Comparison of ENCODE assay signal across 8 cellular contexts in genomic region chr4:186297013-186297645, GRCh38. TPM values are rescaled to one million over a fixed set of nuclear protein-coding genes. Genes with fewer than 3 reads are reported as not detected.
DNase-seq lines count a peak whose midpoint lies in the region; ATAC-seq, FAIRE-seq and TF ChIP-seq lines count a peak whose summit lies in the region.

No MANE protein-coding gene starts in this region.

- TF ChIP-seq CTCF in AG04450 (IDR thresholded peaks at IDR 0.05; ENCODE audit: low read depth, low read length) (peak; percentile 75), GM12864 (IDR thresholded peaks at IDR 0.05; ENCODE audit: low read depth, low read length, missing control alignments) (peak; percentile 51), astrocyte (IDR thresholded peaks at IDR 0.05; ENCODE audit: insufficient read depth, low read depth, low read length) (peak; percentile 73), upper lobe of right lung (IDR thresholded peaks at IDR 0.05) (peak; percentile 68)

- no peak overlapping the region for H3K27ac Mint-ChIP-seq in astrocyte (ENCODE audit: unreplicated experiment)

- DNase-seq in AG04450 (ENCODE audit: low read depth, low spot score) (peak; percentile 42), GM12864 (ENCODE audit: low read depth) (peak; percentile 16), NCI-H128 (lab: John Stamatoyannopoulos, UW; ENCODE audit: unreplicated experiment) (peak; percentile 26), astrocyte (ENCODE audit: low read depth) (peak; percentile 24), iris pigment epithelial cell (ENCODE audit: low read depth) (peak; percentile 67), upper lobe of right lung (no peak), HuH-7.5 (ENCODE audit: low spot score) (no peak)
- no peak for DNase-seq in activated CD4-positive, alpha-beta T cell treated with anti-CD3 and anti-CD28 coated beads, Interleukin-2, amount 50 U/mL, for 1 hour

- H3K27me3 Mint-ChIP-seq in astrocyte (ENCODE audit: low read depth, unreplicated experiment) = peaks cover 7% of the 10 kb centered on the region

- peak; percentile 48 for ATAC-seq in upper lobe of right lung

- no peak overlapping the region for H2AFZ ChIP-seq in astrocyte (ENCODE audit: low read depth, low read length)

- H3K9me3 ChIP-seq in AG04450 (ENCODE audit: control insufficient read depth, insufficient read depth, low read length) (no peaks in the 10 kb centered on the region; the same call in 1 of the 2 replicates), astrocyte (ENCODE audit: insufficient read depth, low read depth, low read length) (no peaks in the 10 kb centered on the region), upper lobe of right lung (no peaks in the 10 kb centered on the region)

- no peaks in the 10 kb centered on the region for H3K36me3 Mint-ChIP-seq in astrocyte (ENCODE audit: low read depth, unreplicated experiment)

- H3K79me2 ChIP-seq in astrocyte (ENCODE audit: insufficient read depth, low read length) = no peaks in the 10 kb centered on the region

- intact Hi-C loops in upper lobe of right lung (cut with DNase I) = loop anchor here (10.0 kb wide), 1 partner anchor 288 kb away; no protein-coding TSS in a partner anchor

- H3K36me3 ChIP-seq in astrocyte (ENCODE audit: insufficient read depth, low read length) (no peaks in the 10 kb centered on the region), upper lobe of right lung (no peaks in the 10 kb centered on the region)

- H3K4me1 ChIP-seq in astrocyte (ENCODE audit: insufficient read depth, low read length) (no peaks in the 10 kb centered on the region), upper lobe of right lung (no peaks in the 10 kb centered on the region)

- no peak overlapping the region for H3K27ac ChIP-seq in AG04450 (ENCODE audit: low read depth, low read length)
- H3K27ac ChIP-seq in astrocyte (ENCODE audit: low read depth, low read length) = no peak overlapping the region
- no peak overlapping the region for H3K27ac ChIP-seq in upper lobe of right lung

- H4K20me1 ChIP-seq in astrocyte (ENCODE audit: insufficient read depth, low read length) = no peaks in the 10 kb centered on the region

- no peak overlapping the region for H3K4me3 ChIP-seq in AG04450 (ENCODE audit: low read depth, low read length)
- H3K4me3 ChIP-seq in GM12864 (ENCODE audit: low read depth, low read length) = no peak overlapping the region
- no peak overlapping the region for H3K4me3 ChIP-seq in astrocyte (ENCODE audit: insufficient read depth, low read depth, low read length)
- no peak overlapping the region for H3K4me3 ChIP-seq in upper lobe of right lung

- no peaks in the 10 kb centered on the region for H3K4me1 Mint-ChIP-seq in astrocyte (ENCODE audit: low read depth, unreplicated experiment)

- no peak overlapping the region for H3K9ac ChIP-seq in astrocyte (ENCODE audit: low read length)

- no peak overlapping the region for H3K4me2 ChIP-seq in astrocyte (ENCODE audit: low read length)

- POLR2A ChIA-PET in AG04450 (lab: Yijun Ruan, JAX) = no interaction called here

- no peak for FAIRE-seq in astrocyte (lab: Jason Lieb, UNC)

- peaks cover 2% of the 10 kb centered on the region for H3K9me3 Mint-ChIP-seq in astrocyte (ENCODE audit: unreplicated experiment)

- H3K27me3 ChIP-seq in AG04450 (ENCODE audit: control insufficient read depth, insufficient read depth, low read length) = peaks cover 7% of the 10 kb centered on the region
- H3K27me3 ChIP-seq in astrocyte (ENCODE audit: insufficient read depth, low read length) = peaks cover 6% of the 10 kb centered on the region
- peaks cover 12% of the 10 kb centered on the region for H3K27me3 ChIP-seq in upper lobe of right lung

- no peak overlapping the region for H3K4me3 Mint-ChIP-seq in astrocyte (ENCODE audit: unreplicated experiment)

- CTCF ChIA-PET in AG04450 (lab: Charles Lee) = interaction anchor here (0.6 to 6.2 kb wide), 12 partner anchors 9 to 526 kb away, joined by 3 to 63 read pairs (median 3); no protein-coding TSS in a partner anchor

RNA-seq across cellular contexts. Expression of gene F11, which starts 31.1 kb away (rescaled TPM):
- not detected in 2 replicates for polyA plus RNA-seq in AG04450 (2011; rRNA removed)
- not detected in 2 replicates for polyA minus RNA-seq in AG04450 (2011; rRNA and poly(A)+ RNA removed)
- total RNA-seq in astrocyte (not detected in 2 replicates), upper lobe of right lung (24.7 TPM)

Comparison
In these comparisons a context has a peak if more than half of its experiments do, and no peak if none do; other contexts are left out.
1. DNase-seq: peak in AG04450 (single experiment), GM12864 (single experiment), NCI-H128 (single experiment), astrocyte (single experiment) and iris pigment epithelial cell (single experiment); none in upper lobe of right lung (single experiment), HuH-7.5 (single experiment) and activated CD4-positive, alpha-beta T cell treated with anti-CD3 and anti-CD28 coated beads, Interleukin-2, amount 50 U/mL, for 1 hour (single experiment).
2. RNA of gene F11, which starts 31.1 kb away (total RNA-seq): 24.7 TPM in upper lobe of right lung (single experiment); not detected in astrocyte; every median in the first group is over 10 times any median in the second.
3. Peak in every context shown above with its lines, with median percentiles within 50 percentile points of each other: CTCF ChIP-seq.